27 cellular contexts compared by ENCODE assay signal in the genomic region with DNA sequence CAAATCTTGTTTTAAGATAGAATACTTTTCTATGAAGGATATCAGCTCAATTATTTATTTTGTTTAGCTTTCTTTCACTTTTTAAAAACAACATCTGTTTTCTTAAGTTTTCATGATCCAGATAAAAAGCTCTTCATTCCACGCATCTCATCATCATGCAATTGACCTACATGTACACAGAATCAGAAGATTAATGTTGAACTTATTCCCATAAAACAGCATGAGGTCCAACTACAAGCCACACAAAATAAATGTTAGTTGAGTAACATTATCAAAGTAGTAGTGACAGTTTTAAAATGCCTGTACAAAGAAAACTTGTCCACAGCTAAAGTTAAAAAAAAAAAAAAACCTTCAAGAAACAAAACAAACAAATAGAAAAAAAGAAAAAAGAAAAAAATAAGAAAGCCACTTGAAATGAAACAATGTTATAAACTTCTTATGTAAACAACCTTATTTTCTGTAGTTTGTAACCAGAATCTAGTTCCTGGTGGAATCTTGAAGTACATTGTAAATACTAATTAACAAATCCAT.
DNase-seq lines count a peak whose midpoint lies in the region; ATAC-seq, FAIRE-seq and TF ChIP-seq lines count a peak whose summit lies in the region.
"Had no signal": no experiment of that assay in that cellular context is flagged by ENCODE, and none has a peak within 500 bp of the region (broad histone marks: within the 10 kb centered on the region; RNA-seq: fewer than 3 reads in every experiment).

No MANE protein-coding gene starts in this region.

- no peak overlapping the region for H3K27ac ChIP-seq in smooth muscle cell (ENCODE audit: low read depth)
- H3K27ac ChIP-seq: C4-2B, GM23248, RWPE1 had no signal

- peak overlapping the region; percentile 7 for H2AFZ ChIP-seq in smooth muscle cell (ENCODE audit: low read depth)
- H2AFZ ChIP-seq: GM23248 had no signal

- POLR2A ChIA-PET in MCF 10A (lab: Yijun Ruan, JAX): no interaction called here
- POLR2A ChIA-PET in activated CD4-positive, alpha-beta T cell treated with anti-CD3 and anti-CD28 coated beads for 36 hours (lab: Charles Lee): no interaction called here

- BruUV-seq in MCF 10A (replicated peaks; lab: Mats Ljungman, UMichigan): no TSS peak

- in situ Hi-C loops in astrocyte of the cerebellum (cut with HindIII; ENCODE audit: low sequenced_read_pairs): loop anchor here (5.0 kb wide), 1 partner anchor 46 kb away; no protein-coding TSS in a partner anchor
- in situ Hi-C loops in GM13976 (cut with MboI; ENCODE audit: low sequenced_read_pairs, unreplicated experiment): no loop called here

- no peaks in the 10 kb centered on the region for H3K36me3 Mint-ChIP-seq in MCF 10A (ENCODE audit: insufficient read depth, unreplicated experiment)
- H3K36me3 Mint-ChIP-seq in activated CD4-positive, alpha-beta T cell treated with anti-CD3 and anti-CD28 coated beads for 36 hours (ENCODE audit: low read depth): no peaks in the 10 kb centered on the region
- H3K36me3 Mint-ChIP-seq: CD8-positive, alpha-beta T cell had no signal

- no peaks in the 10 kb centered on the region for H4K20me1 ChIP-seq in smooth muscle cell (ENCODE audit: low read depth)

- H3F3A ChIP-seq in smooth muscle cell (ENCODE audit: low read depth): no peaks in the 10 kb centered on the region

- TF ChIP-seq CTCF in astrocyte of the cerebellum (IDR thresholded peaks at IDR 0.05; ENCODE audit: low read depth, low read length, missing control alignments) (no peak), smooth muscle cell (IDR thresholded peaks at IDR 0.05; ENCODE audit: borderline replicate concordance, insufficient read depth, poor library complexity, severe bottlenecking) (no peak), MCF 10A (IDR thresholded peaks at IDR 0.05; ENCODE audit: unreplicated experiment) (no peak), GM13976 (IDR thresholded peaks at IDR 0.05; ENCODE audit: borderline replicate concordance, control extremely low read depth, extremely low read depth, insufficient read depth, missing control alignments) (no peak)

- no peak for ATAC-seq in activated CD4-positive, alpha-beta T cell treated with anti-CD3 and anti-CD28 coated beads for 36 hours
- ATAC-seq: CD8-positive, alpha-beta T cell; Panc1 had no signal

- no peaks in the 10 kb centered on the region for H3K27me3 ChIP-seq in smooth muscle cell (ENCODE audit: low read depth)

- no peak overlapping the region for H3K4me3 Mint-ChIP-seq in MCF 10A (ENCODE audit: unreplicated experiment)
- no peak overlapping the region for H3K4me3 Mint-ChIP-seq in activated CD4-positive, alpha-beta T cell treated with anti-CD3 and anti-CD28 coated beads for 36 hours
- H3K4me3 Mint-ChIP-seq: B cell; CD8-positive, alpha-beta T cell; HFFc6 had no signal

- H3K79me2 ChIP-seq in smooth muscle cell (ENCODE audit: low read depth): no peaks in the 10 kb centered on the region

- no peaks in the 10 kb centered on the region for H3K9me3 Mint-ChIP-seq in MCF 10A (ENCODE audit: unreplicated experiment)
- peaks cover 4% of the 10 kb centered on the region for H3K9me3 Mint-ChIP-seq in activated CD4-positive, alpha-beta T cell treated with anti-CD3 and anti-CD28 coated beads for 36 hours (ENCODE audit: low read depth)

- H3K4me1 Mint-ChIP-seq in MCF 10A (ENCODE audit: insufficient read depth, unreplicated experiment): no peaks in the 10 kb centered on the region
- no peaks in the 10 kb centered on the region for H3K4me1 Mint-ChIP-seq in activated CD4-positive, alpha-beta T cell treated with anti-CD3 and anti-CD28 coated beads for 36 hours
- H3K4me1 Mint-ChIP-seq: B cell had no signal

- peak; percentile 52 for FAIRE-seq in frontal cortex (lab: Jason Lieb, UNC)
- FAIRE-seq: A204.1, GM12891 had no signal

- intact Hi-C loops in MCF 10A (cut with micrococcal nuclease): no loop called here
- intact Hi-C loops in activated CD4-positive, alpha-beta T cell treated with anti-CD3 and anti-CD28 coated beads for 36 hours (cut with DNase I, micrococcal nuclease): no loop called here

- no peaks in the 10 kb centered on the region for H3K27me3 Mint-ChIP-seq in MCF 10A (ENCODE audit: insufficient read depth, unreplicated experiment)
- no peaks in the 10 kb centered on the region for H3K27me3 Mint-ChIP-seq in activated CD4-positive, alpha-beta T cell treated with anti-CD3 and anti-CD28 coated beads for 36 hours
- H3K27me3 Mint-ChIP-seq: B cell had no signal

- H3K4me1 ChIP-seq in smooth muscle cell (ENCODE audit: low read depth): no peaks in the 10 kb centered on the region
- H3K4me1 ChIP-seq: Caco-2 had no signal

- H3K4me3 ChIP-seq in astrocyte of the cerebellum (ENCODE audit: low read depth, low read length) (no peak overlapping the region), smooth muscle cell (no peak overlapping the region)
- H3K4me3 ChIP-seq: GM23248 had no signal

- H3K36me3 ChIP-seq in smooth muscle cell (ENCODE audit: low read depth): no peaks in the 10 kb centered on the region

- H3K9me3 ChIP-seq in smooth muscle cell (replicated peaks; ENCODE audit: low read depth): no peaks in the 10 kb centered on the region
- H3K9me3 ChIP-seq: Caco-2 had no signal

- CTCF ChIA-PET in MCF 10A (lab: Yijun Ruan, JAX): no interaction called here
- CTCF ChIA-PET in activated CD4-positive, alpha-beta T cell treated with anti-CD3 and anti-CD28 coated beads for 36 hours (lab: Charles Lee): no interaction called here

- no peak overlapping the region for H3K4me2 ChIP-seq in smooth muscle cell

- 88% methylated on average over 1 of the region's 1 CpG for WGBS in smooth muscle cell (ENCODE audit: low lambda C conversion rate)

- H3K27ac Mint-ChIP-seq in MCF 10A (ENCODE audit: low read depth, unreplicated experiment): no peak overlapping the region
- no peak overlapping the region for H3K27ac Mint-ChIP-seq in activated CD4-positive, alpha-beta T cell treated with anti-CD3 and anti-CD28 coated beads for 36 hours
- H3K27ac Mint-ChIP-seq: B cell; CD8-positive, alpha-beta T cell; HFFc6 had no signal

- DNase-seq in DMS 273 (lab: John Stamatoyannopoulos, UW; ENCODE audit: unreplicated experiment) (peak; percentile 17), astrocyte of the cerebellum (ENCODE audit: low read depth) (peak; percentile 38), frontal cortex (ENCODE audit: low spot score in 2 of 2) (no peak), smooth muscle cell (lab: John Stamatoyannopoulos, UW; ENCODE audit: unreplicated experiment) (no peak), MCF 10A (ENCODE audit: unreplicated experiment) (no peak), GM13976 (ENCODE audit: low spot score) (no peak)
- DNase-seq in activated CD4-positive, alpha-beta T cell treated with anti-CD3 and anti-CD28 coated beads for 36 hours: no peak
- DNase-seq: Caco-2; CD8-positive, alpha-beta T cell; DMS79 treated with DMSO at 0.1 percent for 48 hours; GF-D8; GM23248; H7; HFFc6; KBM-7; MM.1S; NCI-H1694; NCI-H2081; NCI-H2227 treated with DMSO at 0.1 percent for 48 hours; NCI-H526 treated with DMSO at 0.1 percent for 48 hours; SHP77 had no signal

- no peak overlapping the region for H3K9ac ChIP-seq in smooth muscle cell (ENCODE audit: low read depth)
- H3K9ac ChIP-seq: GM23248 had no signal

Comparison
In these comparisons a context has a peak if more than half of its experiments do, and no peak if none do; other contexts are left out.
1. DNase-seq: peak in DMS 273 (single experiment) and astrocyte of the cerebellum (single experiment); none in frontal cortex (0 of 2), smooth muscle cell (single experiment), MCF 10A (single experiment), GM13976 (single experiment) and activated CD4-positive, alpha-beta T cell treated with anti-CD3 and anti-CD28 coated beads for 36 hours (single experiment).